ENCODE assay signal across 8 cellular contexts in the genomic region with DNA sequence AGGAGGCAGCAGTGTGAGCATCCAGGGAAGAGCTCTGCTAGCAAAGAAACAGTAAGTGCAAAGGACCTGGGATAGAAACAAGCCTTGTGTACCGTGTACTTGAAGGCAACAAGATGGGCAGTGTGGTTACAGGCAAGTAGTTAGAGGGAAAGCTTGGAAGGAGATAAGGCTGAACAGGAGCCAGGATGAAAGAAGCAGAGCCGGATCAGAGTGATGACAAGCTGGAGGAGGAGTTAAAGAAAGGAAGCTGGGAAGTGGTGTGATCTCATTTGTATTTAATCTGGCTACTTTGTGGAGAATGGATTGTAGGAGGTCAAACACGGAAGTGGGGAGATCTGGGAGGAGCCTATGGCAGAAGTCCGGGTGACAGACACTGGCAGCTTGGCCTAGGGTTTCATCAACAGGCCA. TPM values are rescaled to one million over a fixed set of nuclear protein-coding genes. Genes with fewer than 3 reads are reported as not detected.
A peak's percentile ranks its signal among the peaks of the same experiment; 100 is the strongest.
DNase-seq lines count a peak whose midpoint lies in the region; TF ChIP-seq lines count a peak whose summit lies in the region.

No MANE protein-coding gene starts in this region.

- peaks cover 14 to 30% (median 19%) of the 10 kb centered on the region in 4 donors for H3K4me1 Mint-ChIP-seq in CD4-positive, alpha-beta memory T cell
- H3K4me1 Mint-ChIP-seq in neural crest cell, result peaks cover 21% of the 10 kb centered on the region

- no peak overlapping the region for H3K27ac ChIP-seq in CD4-positive, alpha-beta memory T cell (ENCODE audit: low read depth, low read length)
- H3K27ac ChIP-seq in OCI-LY7 (ENCODE audit: low read depth, low read length, poor library complexity, severe bottlenecking) (peak overlapping the region; percentile 96), epithelial cell of prostate (peak overlapping the region; percentile 82)

- H3K9me3 ChIP-seq in CD4-positive, alpha-beta memory T cell (ENCODE audit: control insufficient read depth in 1 of 2, low read length in 2 of 2), result no peaks in the 10 kb centered on the region
- H3K9me3 ChIP-seq in OCI-LY7 (ENCODE audit: low read length), result no peaks in the 10 kb centered on the region

- H4K20me1 ChIP-seq in OCI-LY7 (ENCODE audit: insufficient read depth, low read length), result no peaks in the 10 kb centered on the region

- POLR2A ChIA-PET in CD4-positive, alpha-beta memory T cell (lab: Charles Lee; ENCODE audit: partially characterized antibody), result interaction anchor here (1.3 kb wide), 1 partner anchor 12 kb away, joined by 3 read pairs; no protein-coding TSS in a partner anchor
- POLR2A ChIA-PET in OCI-LY7 (lab: Charles Lee), result interaction anchor here (0.5 to 5.2 kb wide), 15 partner anchors 9 to 970 kb away, joined by 3 to 57 read pairs (median 4); no protein-coding TSS in a partner anchor

- peak overlapping the region; percentile 66 for H3K4me2 ChIP-seq in OCI-LY7 (ENCODE audit: low read length)

- no peak for DNase-seq in CD4-positive, alpha-beta memory T cell
- peak; percentile 66 for DNase-seq in OCI-LY7 (ENCODE audit: low spot score)
- DNase-seq in epithelial cell of prostate (ENCODE audit: low read depth, low spot score), result no peak
- DNase-seq in neural crest cell (ENCODE audit: low read depth, low spot score), result no peak
- no peak for DNase-seq in NCI-H2171 treated with DMSO at 0.1 percent for 48 hours (lab: John Stamatoyannopoulos, UW)
- DNase-seq in NCI-H1436 treated with DMSO at 0.1 percent for 48 hours (lab: John Stamatoyannopoulos, UW), result no peak
- no peak for DNase-seq in activated gamma-delta T cell treated with Interleukin-2 at 50 U/mL for 16 hours
- no peak for DNase-seq in NCI-H748 (lab: John Stamatoyannopoulos, UW; ENCODE audit: unreplicated experiment)

- H3K27me3 ChIP-seq in CD4-positive, alpha-beta memory T cell (ENCODE audit: insufficient read depth, low read length), result no peaks in the 10 kb centered on the region

- no peaks in the 10 kb centered on the region for H3K36me3 ChIP-seq in CD4-positive, alpha-beta memory T cell (ENCODE audit: insufficient read depth, low read length)
- H3K36me3 ChIP-seq in OCI-LY7 (ENCODE audit: insufficient read depth, low read length), result peaks cover 12% of the 10 kb centered on the region; the same call in 1 of the 2 replicates

- H3K4me3 Mint-ChIP-seq in CD4-positive, alpha-beta memory T cell, result peak overlapping the region in 2 of 8 donors; percentile 53
- H3K4me3 Mint-ChIP-seq in neural crest cell, result no peak overlapping the region

- TF ChIP-seq CTCF in OCI-LY7 (conservative IDR thresholded peaks at IDR 0.05; ENCODE audit: low read length), result no peak
- no peak for TF ChIP-seq CTCF in neural crest cell (conservative IDR thresholded peaks at IDR 0.05)

- BruUV-seq in OCI-LY7 (replicated peaks; lab: Mats Ljungman, UMichigan), result no TSS peak

- CTCF ChIA-PET in CD4-positive, alpha-beta memory T cell (lab: Charles Lee; ENCODE audit: partially characterized antibody), result interaction anchor here (1.1 to 1.9 kb wide), 5 partner anchors 14 to 267 kb away, joined by 3 to 9 read pairs (median 4); no protein-coding TSS in a partner anchor
- CTCF ChIA-PET in OCI-LY7 (lab: Charles Lee; ENCODE audit: unreplicated experiment), result interaction anchor here (0.8 to 0.9 kb wide), 2 partner anchors 19 to 35 kb away, joined by 3 read pairs; no protein-coding TSS in a partner anchor

- peaks cover 0 to 2% (median 0%) of the 10 kb centered on the region in 8 donors for H3K9me3 Mint-ChIP-seq in CD4-positive, alpha-beta memory T cell
- no peaks in the 10 kb centered on the region for H3K9me3 Mint-ChIP-seq in neural crest cell

- peak overlapping the region; percentile 72 for H2AFZ ChIP-seq in OCI-LY7 (ENCODE audit: low read length)

- no peak overlapping the region for H3K4me3 ChIP-seq in CD4-positive, alpha-beta memory T cell (ENCODE audit: low read length in 2 of 2)
- peak overlapping the region; percentile 36 for H3K4me3 ChIP-seq in OCI-LY7 (ENCODE audit: low read depth, low read length, poor library complexity, severe bottlenecking)

- no peaks in the 10 kb centered on the region for H3K27me3 Mint-ChIP-seq in CD4-positive, alpha-beta memory T cell
- H3K27me3 Mint-ChIP-seq in neural crest cell (ENCODE audit: low read depth), result no peaks in the 10 kb centered on the region

- H3K36me3 Mint-ChIP-seq in CD4-positive, alpha-beta memory T cell, result no peaks in the 10 kb centered on the region
- no peaks in the 10 kb centered on the region for H3K36me3 Mint-ChIP-seq in neural crest cell (ENCODE audit: low read depth)

- intact Hi-C loops in CD4-positive, alpha-beta memory T cell (cut with micrococcal nuclease), result no loop called here
- intact Hi-C loops in OCI-LY7 (cut with micrococcal nuclease; ENCODE audit: unreplicated experiment), result loop anchor here (2.0 kb wide), 1 partner anchor 23 kb away; no protein-coding TSS in a partner anchor

- H3K79me2 ChIP-seq in OCI-LY7 (ENCODE audit: insufficient read depth, low read depth, low read length), result no peaks in the 10 kb centered on the region

- H3K4me1 ChIP-seq in CD4-positive, alpha-beta memory T cell (ENCODE audit: insufficient read depth, low read length), result peaks cover 19% of the 10 kb centered on the region
- H3K4me1 ChIP-seq in OCI-LY7 (ENCODE audit: insufficient read depth, low read length, poor library complexity, severe bottlenecking), result peaks cover 85% of the 10 kb centered on the region

- peak overlapping the region; percentile 57 to 88 (median 71) for H3K27ac Mint-ChIP-seq in CD4-positive, alpha-beta memory T cell
- H3K27ac Mint-ChIP-seq in neural crest cell (ENCODE audit: unreplicated experiment), result peak overlapping the region; percentile 94

- H3K9me2 ChIP-seq in OCI-LY7 (ENCODE audit: insufficient read depth, low read length), result no peaks in the 10 kb centered on the region

RNA-seq across cellular contexts. Expression of a gene that starts 44.7 kb away (rescaled TPM):
- 10 to 100 TPM; 15.2 to 16.4 TPM for total RNA-seq in CD4-positive, alpha-beta memory T cell
- 1 to 10 TPM; 4.0 to 9.1 TPM for polyA plus RNA-seq in CD4-positive, alpha-beta memory T cell
- total RNA-seq in OCI-LY7 (2014; rRNA removed; shearing (Covaris generic)), result 12.9 and 14.7 TPM in 2 replicates
- total RNA-seq in OCI-LY7 (2022) (17.8 and 19.0 TPM in 2 replicates), neural crest cell (26.8 and 27.1 TPM in 2 replicates)
